In the genomic region with DNA sequence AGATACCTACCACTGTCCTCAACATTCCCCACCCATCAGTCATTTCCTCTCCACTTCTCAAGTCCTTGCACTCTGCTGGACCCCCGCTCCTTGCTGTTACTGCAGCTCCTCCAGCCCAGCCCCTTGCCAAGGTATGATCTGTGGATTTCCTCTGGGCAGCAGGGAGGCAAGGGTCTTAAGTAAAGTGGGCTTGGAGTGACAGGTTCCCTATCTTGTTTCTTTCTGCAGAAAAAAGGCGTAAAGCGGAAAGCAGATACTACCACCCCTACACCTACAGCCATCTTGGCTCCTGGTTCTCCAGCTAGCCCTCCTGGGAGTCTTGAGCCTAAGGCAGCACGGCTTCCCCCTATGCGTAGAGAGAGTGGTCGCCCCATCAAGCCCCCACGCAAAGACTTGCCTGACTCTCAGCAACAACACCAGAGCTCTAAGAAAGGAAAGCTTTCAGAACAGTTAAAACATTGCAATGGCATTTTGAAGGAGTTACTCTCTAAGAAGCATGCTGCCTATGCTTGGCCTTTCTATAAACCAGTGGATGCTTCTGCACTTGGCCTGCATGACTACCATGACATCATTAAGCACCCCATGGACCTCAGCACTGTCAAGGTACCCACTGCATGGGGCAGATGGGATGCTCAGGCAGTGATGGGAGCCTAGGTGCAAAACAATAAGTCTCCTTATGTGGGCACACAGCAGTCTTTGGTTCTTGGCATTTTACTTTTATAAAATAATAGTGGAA, we compare ENCODE assay signal across 14 cellular contexts. TPM values are rescaled to one million over a fixed set of nuclear protein-coding genes. Genes with fewer than 3 reads are reported as not detected.
DNase-seq lines count a peak whose midpoint lies in the region; ATAC-seq and TF ChIP-seq lines count a peak whose summit lies in the region.
"Had no signal": no experiment of that assay in that cellular context is flagged by ENCODE, and none has a peak within 500 bp of the region (broad histone marks: within the 10 kb centered on the region; RNA-seq: fewer than 3 reads in every experiment).

No MANE protein-coding gene starts in this region.

- H3K4me1 Mint-ChIP-seq in activated naive CD4-positive, alpha-beta T cell treated with anti-CD3 and anti-CD28 coated beads, Interleukin-2, amount 50 U/mL, for 24 hours: peaks cover 44% of the 10 kb centered on the region
- peaks cover 44% of the 10 kb centered on the region for H3K4me1 Mint-ChIP-seq in activated CD8-positive, alpha-beta T cell treated with anti-CD3 and anti-CD28 coated beads for 36 hours (ENCODE audit: low read depth)
- peaks cover 21% of the 10 kb centered on the region for H3K4me1 Mint-ChIP-seq in type B pancreatic cell (ENCODE audit: unreplicated experiment)

- H3K9ac ChIP-seq in iPS-20b (ENCODE audit: low read depth, low read length): no peak overlapping the region

- CTCF ChIA-PET in activated CD8-positive, alpha-beta T cell treated with anti-CD3 and anti-CD28 coated beads for 36 hours (lab: Charles Lee): interaction anchor here (1.3 to 17.0 kb wide), 8 partner anchors 9 to 137 kb away, joined by 3 to 364 read pairs (median 6); partner anchors contain the start of genes BRD2, HLA-DMA and HLA-DMB

- peak overlapping the region; percentile 80 for H3K27ac Mint-ChIP-seq in activated naive CD4-positive, alpha-beta T cell treated with anti-CD3 and anti-CD28 coated beads, Interleukin-2, amount 50 U/mL, for 24 hours
- peak overlapping the region; percentile 99 for H3K27ac Mint-ChIP-seq in activated CD8-positive, alpha-beta T cell treated with anti-CD3 and anti-CD28 coated beads for 36 hours
- peak overlapping the region; percentile 41 for H3K27ac Mint-ChIP-seq in type B pancreatic cell

- TF ChIP-seq CTCF in activated CD8-positive, alpha-beta T cell treated with anti-CD3 and anti-CD28 coated beads for 36 hours (IDR thresholded peaks at IDR 0.05): no peak
- TF ChIP-seq CTCF in type B pancreatic cell (conservative IDR thresholded peaks at IDR 0.05): no peak

- intact Hi-C loops in activated CD8-positive, alpha-beta T cell treated with anti-CD3 and anti-CD28 coated beads for 36 hours (cut with micrococcal nuclease): no loop called here

- no peak for DNase-seq in activated naive CD4-positive, alpha-beta T cell treated with Interleukin-2 at 50 U/mL for 16 hours
- no peak for DNase-seq in activated CD8-positive, alpha-beta T cell treated with anti-CD3 and anti-CD28 coated beads for 36 hours
- DNase-seq in type B pancreatic cell (ENCODE audit: extremely low spot score, unreplicated experiment) (no peak), HUDEP-2 (lab: John Stamatoyannopoulos, UW; ENCODE audit: unreplicated experiment in 76 of 76) (no peak)
- DNase-seq: activated CD4-positive, alpha-beta T cell treated with anti-CD3 and anti-CD28 coated beads for 48 hours; cerebellar nuclear complex; hypothalamus; NCI-H146; pancreas; Peyer's patch had no signal

- no peaks in the 10 kb centered on the region for H3K27me3 ChIP-seq in iPS-20b (ENCODE audit: insufficient read depth, low read length)
- H3K27me3 ChIP-seq: pancreas, Peyer's patch had no signal

- H3K36me3 Mint-ChIP-seq in activated naive CD4-positive, alpha-beta T cell treated with anti-CD3 and anti-CD28 coated beads, Interleukin-2, amount 50 U/mL, for 24 hours: peaks cover 61% of the 10 kb centered on the region
- peaks cover 97% of the 10 kb centered on the region for H3K36me3 Mint-ChIP-seq in activated CD8-positive, alpha-beta T cell treated with anti-CD3 and anti-CD28 coated beads for 36 hours (ENCODE audit: low read depth)
- H3K36me3 Mint-ChIP-seq in type B pancreatic cell: peaks cover 78% of the 10 kb centered on the region

- peaks cover 95% of the 10 kb centered on the region for H3K36me3 ChIP-seq in iPS-20b (ENCODE audit: insufficient read depth, low read depth, low read length)

- ATAC-seq in activated CD8-positive, alpha-beta T cell treated with anti-CD3 and anti-CD28 coated beads for 36 hours: no peak
- ATAC-seq in HG03378 (IDR thresholded peaks at IDR 0.05; ENCODE audit: unreplicated experiment) (no peak), GM18519 (IDR thresholded peaks at IDR 0.05; ENCODE audit: low FRiP score, unreplicated experiment) (no peak)
- ATAC-seq: pancreas had no signal

- POLR2A ChIA-PET in activated CD8-positive, alpha-beta T cell treated with anti-CD3 and anti-CD28 coated beads for 36 hours (lab: Charles Lee): interaction anchor here (0.7 to 30.4 kb wide), 8 partner anchors 1 to 137 kb away, joined by 3 to 852 read pairs (median 146); partner anchors contain the start of genes BRD2, HLA-DMA, HLA-DMB and PSMB8

- H3K9me3 ChIP-seq in iPS-20b (ENCODE audit: insufficient read depth, low read depth, low read length): no peaks in the 10 kb centered on the region
- H3K9me3 ChIP-seq: pancreas, Peyer's patch had no signal

- 0 out of 2 replicates have a peak overlapping the region, but pooled peaks have one; percentile 85 for H3K4me3 ChIP-seq in iPS-20b (ENCODE audit: low read length)

- no peaks in the 10 kb centered on the region for H3K9me3 Mint-ChIP-seq in activated naive CD4-positive, alpha-beta T cell treated with anti-CD3 and anti-CD28 coated beads, Interleukin-2, amount 50 U/mL, for 24 hours
- no peaks in the 10 kb centered on the region for H3K9me3 Mint-ChIP-seq in activated CD8-positive, alpha-beta T cell treated with anti-CD3 and anti-CD28 coated beads for 36 hours
- no peaks in the 10 kb centered on the region for H3K9me3 Mint-ChIP-seq in type B pancreatic cell

- H3K4me1 ChIP-seq in iPS-20b (ENCODE audit: insufficient read depth, low read length): no peaks in the 10 kb centered on the region; the same call in 1 of the 2 replicates

- H3K4me3 Mint-ChIP-seq in activated naive CD4-positive, alpha-beta T cell treated with anti-CD3 and anti-CD28 coated beads, Interleukin-2, amount 50 U/mL, for 24 hours: peak overlapping the region; percentile 97
- peak overlapping the region; percentile 95 for H3K4me3 Mint-ChIP-seq in activated CD8-positive, alpha-beta T cell treated with anti-CD3 and anti-CD28 coated beads for 36 hours
- peak overlapping the region; percentile 95 for H3K4me3 Mint-ChIP-seq in type B pancreatic cell

- H3K27me3 Mint-ChIP-seq in activated naive CD4-positive, alpha-beta T cell treated with anti-CD3 and anti-CD28 coated beads, Interleukin-2, amount 50 U/mL, for 24 hours: no peaks in the 10 kb centered on the region
- H3K27me3 Mint-ChIP-seq in activated CD8-positive, alpha-beta T cell treated with anti-CD3 and anti-CD28 coated beads for 36 hours: no peaks in the 10 kb centered on the region
- H3K27me3 Mint-ChIP-seq in type B pancreatic cell: no peaks in the 10 kb centered on the region

- H3K27ac ChIP-seq in iPS-20b (ENCODE audit: low read length): no peak overlapping the region
- H3K27ac ChIP-seq: pancreas, Peyer's patch had no signal

RNA-seq across cellular contexts. Expression of gene BRD2, which starts 8.1 kb away (rescaled TPM):
- 100 to 1,000 TPM; 219 to 235 TPM for total RNA-seq in activated CD8-positive, alpha-beta T cell treated with anti-CD3 and anti-CD28 coated beads for 36 hours
- 212 and 241 TPM in 2 replicates for total RNA-seq in type B pancreatic cell (ENCODE audit: low replicate concordance)

RNA-seq across cellular contexts. Expression of gene HLA-DMA, which starts 23.6 kb away (rescaled TPM):
- 10 to 100 TPM; 16.2 TPM for total RNA-seq in activated CD8-positive, alpha-beta T cell treated with anti-CD3 and anti-CD28 coated beads for 36 hours
- 1.5 and 2.0 TPM in 2 replicates for total RNA-seq in type B pancreatic cell (ENCODE audit: low replicate concordance)

RNA-seq across cellular contexts. Expression of gene HLA-DOA, which starts 32.9 kb away (rescaled TPM):
- total RNA-seq in activated CD8-positive, alpha-beta T cell treated with anti-CD3 and anti-CD28 coated beads for 36 hours: 1 to 10 TPM; 6.4 to 8.1 TPM
- 0.52 and 2.5 TPM in 2 replicates for total RNA-seq in type B pancreatic cell (ENCODE audit: low replicate concordance)

RNA-seq across cellular contexts. Expression of gene HLA-DMB, which starts 35.7 kb away (rescaled TPM):
- total RNA-seq in activated CD8-positive, alpha-beta T cell treated with anti-CD3 and anti-CD28 coated beads for 36 hours: 1 to 10 TPM; 3.5 to 3.6 TPM
- 0.43 and 0.80 TPM in 2 replicates for total RNA-seq in type B pancreatic cell (ENCODE audit: low replicate concordance)

Comparison
In these comparisons a context has a peak if more than half of its experiments do, and no peak if none do; other contexts are left out.
1. H3K27ac Mint-ChIP-seq: peak in every context shown above with its lines; median percentile 99 in activated CD8-positive, alpha-beta T cell treated with anti-CD3 and anti-CD28 coated beads for 36 hours; 80 in activated naive CD4-positive, alpha-beta T cell treated with anti-CD3 and anti-CD28 coated beads, Interleukin-2, amount 50 U/mL, for 24 hours; 41 in type B pancreatic cell.